Comparison of ENCODE assay signal across 14 cellular contexts in the genomic region with DNA sequence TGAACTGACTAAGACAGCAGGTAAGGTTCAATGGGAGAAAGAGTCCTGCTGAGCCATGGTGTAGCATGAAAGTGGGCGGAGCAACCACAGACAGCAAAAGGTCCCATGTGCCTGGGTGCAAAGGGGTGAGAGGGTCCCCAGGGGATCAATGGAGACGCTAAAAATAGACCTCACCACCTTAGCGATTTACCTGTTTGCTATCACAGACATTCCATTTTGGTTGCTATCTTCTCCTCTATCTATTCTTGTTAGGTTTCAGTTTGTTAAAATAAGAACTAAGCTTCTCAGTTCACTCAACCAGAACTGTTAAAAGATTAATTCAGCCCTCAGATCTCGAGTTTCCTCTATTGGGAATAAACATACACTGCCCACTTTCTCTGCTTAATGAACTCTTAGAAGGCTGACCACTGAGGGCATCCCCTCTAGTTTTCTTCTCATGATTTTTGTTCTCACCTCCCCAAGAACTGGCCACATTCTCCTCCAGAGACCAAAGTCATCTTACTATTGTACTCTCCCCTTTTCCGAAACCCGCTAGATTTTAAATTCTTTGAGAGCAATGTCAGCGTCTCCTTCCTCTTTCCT.
DNase-seq lines count a peak whose midpoint lies in the region; ATAC-seq and TF ChIP-seq lines count a peak whose summit lies in the region.
"Had no signal": no experiment of that assay in that cellular context is flagged by ENCODE, and none has a peak within 500 bp of the region (broad histone marks: within the 10 kb centered on the region; RNA-seq: fewer than 3 reads in every experiment).

No MANE protein-coding gene starts in this region.

- DNase-seq in NCI-H187 (lab: John Stamatoyannopoulos, UW) = no peak
- DNase-seq in GOT3 (lab: John Stamatoyannopoulos, UW) = no peak
- DNase-seq in SK-N-DZ (ENCODE audit: low spot score) = no peak
- DNase-seq in osteocyte (ENCODE audit: extremely low spot score, unreplicated experiment) = no peak
- DNase-seq: activated CD4-positive, alpha-beta T cell treated with anti-CD3 and anti-CD28 coated beads for 1 hour; activated T-cell treated with anti-CD3 and anti-CD28 coated beads, Interleukin-2, amount 50 U/mL, for 4 hours; DND-41; left ventricle myocardium inferior; NCI-H1417; stimulated activated CD8-positive, alpha-beta memory T cell treated with anti-CD3 and anti-CD28 coated beads, Interleukin-4, amount 100 ng/mL, for 48 hours had no signal

- ATAC-seq in GM18502 (IDR thresholded peaks at IDR 0.05; ENCODE audit: poor library complexity, unreplicated experiment) (peak; percentile 84), GM19455 (IDR thresholded peaks at IDR 0.05; ENCODE audit: unreplicated experiment) (peak; percentile 66), HG02798 (IDR thresholded peaks at IDR 0.05; ENCODE audit: poor library complexity, unreplicated experiment) (peak; percentile 73), HG03521 (IDR thresholded peaks at IDR 0.05; ENCODE audit: unreplicated experiment) (peak; percentile 63)
- ATAC-seq: activated T-cell treated with anti-CD3 and anti-CD28 coated beads, Interleukin-2, amount 50 U/mL, for 4 hours had no signal

- H3K27me3 Mint-ChIP-seq in osteocyte (ENCODE audit: unreplicated experiment) = peaks cover 8% of the 10 kb centered on the region

- no peak overlapping the region for H3K4me3 Mint-ChIP-seq in osteocyte (ENCODE audit: unreplicated experiment)
- H3K4me3 Mint-ChIP-seq: activated T-cell treated with anti-CD3 and anti-CD28 coated beads, Interleukin-2, amount 50 U/mL, for 4 hours had no signal

- no peaks in the 10 kb centered on the region for H3K9me3 Mint-ChIP-seq in osteocyte (ENCODE audit: unreplicated experiment)
- H3K9me3 Mint-ChIP-seq: activated T-cell treated with anti-CD3 and anti-CD28 coated beads, Interleukin-2, amount 50 U/mL, for 4 hours had no signal

- no peak overlapping the region for H3K27ac Mint-ChIP-seq in osteocyte (ENCODE audit: unreplicated experiment)

- H3K36me3 Mint-ChIP-seq in osteocyte (ENCODE audit: unreplicated experiment) = no peaks in the 10 kb centered on the region

- no peaks in the 10 kb centered on the region for H3K4me1 Mint-ChIP-seq in osteocyte (ENCODE audit: unreplicated experiment)

- no peak for TF ChIP-seq CTCF in osteocyte (IDR thresholded peaks at IDR 0.05)
